1 cellular context compared by ENCODE assay signal in the genomic region with DNA sequence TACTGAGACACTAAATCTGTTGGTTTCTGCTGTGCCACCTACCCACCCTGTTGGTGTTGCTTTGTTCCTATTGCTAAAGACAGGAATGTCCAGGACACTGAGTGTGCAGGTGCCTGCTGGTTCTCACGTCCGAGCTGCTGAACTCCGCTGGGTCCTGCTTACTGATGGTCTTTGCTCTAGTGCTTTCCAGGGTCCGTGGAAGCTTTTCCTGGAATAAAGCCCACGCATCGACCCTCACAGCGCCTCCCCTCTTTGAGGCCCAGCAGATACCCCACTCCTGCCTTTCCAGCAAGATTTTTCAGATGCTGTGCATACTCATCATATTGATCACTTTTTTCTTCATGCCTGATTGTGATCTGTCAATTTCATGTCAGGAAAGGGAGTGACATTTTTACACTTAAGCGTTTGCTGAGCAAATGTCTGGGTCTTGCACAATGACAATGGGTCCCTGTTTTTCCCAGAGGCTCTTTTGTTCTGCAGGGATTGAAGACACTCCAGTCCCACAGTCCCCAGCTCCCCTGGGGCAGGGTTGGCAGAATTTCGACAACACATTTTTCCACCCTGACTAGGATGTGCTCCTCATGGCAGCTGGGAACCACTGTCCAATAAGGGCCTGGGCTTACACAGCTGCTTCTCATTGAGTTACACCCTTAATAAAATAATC.
TF ChIP-seq lines count a peak whose summit lies in the region.

No MANE protein-coding gene starts in this region.

TF ChIP-seq in HepG2, 621 proteins besides CTCF, POLR2A, EP300 and RAD21 (continued from another document and continues in another):
- TF ChIP-seq, protein P1, sequence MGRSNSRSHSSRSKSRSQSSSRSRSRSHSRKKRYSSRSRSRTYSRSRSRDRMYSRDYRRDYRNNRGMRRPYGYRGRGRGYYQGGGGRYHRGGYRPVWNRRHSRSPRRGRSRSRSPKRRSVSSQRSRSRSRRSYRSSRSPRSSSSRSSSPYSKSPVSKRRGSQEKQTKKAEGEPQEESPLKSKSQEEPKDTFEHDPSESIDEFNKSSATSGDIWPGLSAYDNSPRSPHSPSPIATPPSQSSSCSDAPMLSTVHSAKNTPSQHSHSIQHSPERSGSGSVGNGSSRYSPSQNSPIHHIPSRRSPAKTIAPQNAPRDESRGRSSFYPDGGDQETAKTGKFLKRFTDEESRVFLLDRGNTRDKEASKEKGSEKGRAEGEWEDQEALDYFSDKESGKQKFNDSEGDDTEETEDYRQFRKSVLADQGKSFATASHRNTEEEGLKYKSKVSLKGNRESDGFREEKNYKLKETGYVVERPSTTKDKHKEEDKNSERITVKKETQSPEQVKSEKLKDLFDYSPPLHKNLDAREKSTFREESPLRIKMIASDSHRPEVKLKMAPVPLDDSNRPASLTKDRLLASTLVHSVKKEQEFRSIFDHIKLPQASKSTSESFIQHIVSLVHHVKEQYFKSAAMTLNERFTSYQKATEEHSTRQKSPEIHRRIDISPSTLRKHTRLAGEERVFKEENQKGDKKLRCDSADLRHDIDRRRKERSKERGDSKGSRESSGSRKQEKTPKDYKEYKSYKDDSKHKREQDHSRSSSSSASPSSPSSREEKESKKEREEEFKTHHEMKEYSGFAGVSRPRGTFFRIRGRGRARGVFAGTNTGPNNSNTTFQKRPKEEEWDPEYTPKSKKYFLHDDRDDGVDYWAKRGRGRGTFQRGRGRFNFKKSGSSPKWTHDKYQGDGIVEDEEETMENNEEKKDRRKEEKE (IDR thresholded peaks at IDR 0.05) = no peak
- TF ChIP-seq ZNF138 (CRISPR knock-in tag; IDR thresholded peaks at IDR 0.05; ENCODE audit: low read depth) (no peak), SATB2 (CRISPR knock-in tag; IDR thresholded peaks at IDR 0.05) (no peak), ZNF557 (CRISPR knock-in tag; IDR thresholded peaks at IDR 0.05) (no peak), SAFB2 (CRISPR knock-in tag; IDR thresholded peaks at IDR 0.05; ENCODE audit: borderline replicate concordance, low read depth) (no peak), THAP9 (CRISPR knock-in tag; IDR thresholded peaks at IDR 0.05; ENCODE audit: borderline replicate concordance) (no peak), THAP8 (CRISPR knock-in tag; IDR thresholded peaks at IDR 0.05; ENCODE audit: borderline replicate concordance) (no peak), NR1H2 (CRISPR knock-in tag; IDR thresholded peaks at IDR 0.05; ENCODE audit: borderline replicate concordance, low read depth) (no peak), KLF6 (CRISPR knock-in tag; IDR thresholded peaks at IDR 0.05) (no peak), ZBED4 (CRISPR knock-in tag; IDR thresholded peaks at IDR 0.05; ENCODE audit: borderline replicate concordance) (no peak), HNRNPK (IDR thresholded peaks at IDR 0.05; ENCODE audit: low read depth, low read length, poor library complexity, severe bottlenecking) (no peak), RCOR2 (CRISPR knock-in tag; IDR thresholded peaks at IDR 0.05) (0 out of 2 replicates have a peak, but pooled peaks have one; percentile 41), MIXL1 (CRISPR knock-in tag; IDR thresholded peaks at IDR 0.05) (no peak; the same call in 1 of the 2 replicates), MEIS2 (CRISPR knock-in tag; IDR thresholded peaks at IDR 0.05) (peak; percentile 69; the same call in 1 of the 2 replicates), ZNF562 (CRISPR knock-in tag; IDR thresholded peaks at IDR 0.05; ENCODE audit: borderline replicate concordance) (no peak), ARID4A (CRISPR knock-in tag; IDR thresholded peaks at IDR 0.05; ENCODE audit: borderline replicate concordance) (no peak), SALL1 (CRISPR knock-in tag; IDR thresholded peaks at IDR 0.05) (0 out of 2 replicates have a peak, but pooled peaks have one; percentile 31), ZNF556 (CRISPR knock-in tag; IDR thresholded peaks at IDR 0.05; ENCODE audit: borderline replicate concordance) (no peak), TGIF2 (CRISPR knock-in tag; IDR thresholded peaks at IDR 0.05) (no peak), ZNF687 (CRISPR knock-in tag; IDR thresholded peaks at IDR 0.05) (peak; percentile 55; the same call in 1 of the 2 replicates), NKX3-1 (CRISPR knock-in tag; IDR thresholded peaks at IDR 0.05) (peak; percentile 62; the same call in 1 of the 2 replicates), ZNF343 (CRISPR knock-in tag; IDR thresholded peaks at IDR 0.05) (0 out of 2 replicates have a peak, but pooled peaks have one; percentile 55)
- TF ChIP-seq, protein P2, sequence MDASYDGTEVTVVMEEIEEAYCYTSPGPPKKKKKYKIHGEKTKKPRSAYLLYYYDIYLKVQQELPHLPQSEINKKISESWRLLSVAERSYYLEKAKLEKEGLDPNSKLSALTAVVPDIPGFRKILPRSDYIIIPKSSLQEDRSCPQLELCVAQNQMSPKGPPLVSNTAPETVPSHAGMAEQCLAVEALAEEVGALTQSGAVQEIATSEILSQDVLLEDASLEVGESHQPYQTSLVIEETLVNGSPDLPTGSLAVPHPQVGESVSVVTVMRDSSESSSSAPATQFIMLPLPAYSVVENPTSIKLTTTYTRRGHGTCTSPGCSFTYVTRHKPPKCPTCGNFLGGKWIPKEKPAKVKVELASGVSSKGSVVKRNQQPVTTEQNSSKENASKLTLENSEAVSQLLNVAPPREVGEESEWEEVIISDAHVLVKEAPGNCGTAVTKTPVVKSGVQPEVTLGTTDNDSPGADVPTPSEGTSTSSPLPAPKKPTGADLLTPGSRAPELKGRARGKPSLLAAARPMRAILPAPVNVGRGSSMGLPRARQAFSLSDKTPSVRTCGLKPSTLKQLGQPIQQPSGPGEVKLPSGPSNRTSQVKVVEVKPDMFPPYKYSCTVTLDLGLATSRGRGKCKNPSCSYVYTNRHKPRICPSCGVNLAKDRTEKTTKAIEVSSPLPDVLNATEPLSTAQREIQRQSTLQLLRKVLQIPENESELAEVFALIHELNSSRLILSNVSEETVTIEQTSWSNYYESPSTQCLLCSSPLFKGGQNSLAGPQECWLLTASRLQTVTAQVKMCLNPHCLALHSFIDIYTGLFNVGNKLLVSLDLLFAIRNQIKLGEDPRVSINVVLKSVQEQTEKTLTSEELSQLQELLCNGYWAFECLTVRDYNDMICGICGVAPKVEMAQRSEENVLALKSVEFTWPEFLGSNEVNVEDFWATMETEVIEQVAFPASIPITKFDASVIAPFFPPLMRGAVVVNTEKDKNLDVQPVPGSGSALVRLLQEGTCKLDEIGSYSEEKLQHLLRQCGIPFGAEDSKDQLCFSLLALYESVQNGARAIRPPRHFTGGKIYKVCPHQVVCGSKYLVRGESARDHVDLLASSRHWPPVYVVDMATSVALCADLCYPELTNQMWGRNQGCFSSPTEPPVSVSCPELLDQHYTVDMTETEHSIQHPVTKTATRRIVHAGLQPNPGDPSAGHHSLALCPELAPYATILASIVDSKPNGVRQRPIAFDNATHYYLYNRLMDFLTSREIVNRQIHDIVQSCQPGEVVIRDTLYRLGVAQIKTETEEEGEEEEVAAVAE (CRISPR knock-in tag; IDR thresholded peaks at IDR 0.05; ENCODE audit: borderline replicate concordance) = no peak
